ENCODE assay signal across 20 cellular contexts in genomic region chr2:23806201-23806600, GRCh38.
DNase-seq lines count a peak whose midpoint lies in the region; ATAC-seq, FAIRE-seq and TF ChIP-seq lines count a peak whose summit lies in the region.
"Had no signal": no experiment of that assay in that cellular context is flagged by ENCODE, and none has a peak within 500 bp of the region (broad histone marks: within the 10 kb centered on the region; RNA-seq: fewer than 3 reads in every experiment).

No MANE protein-coding gene starts in this region.

- H3K27me3 Mint-ChIP-seq in activated naive CD4-positive, alpha-beta T cell treated with anti-CD3 and anti-CD28 coated beads for 36 hours (ENCODE audit: low read depth), result no peaks in the 10 kb centered on the region
- H3K27me3 Mint-ChIP-seq: CD4-positive, alpha-beta memory T cell had no signal

- H3K36me3 ChIP-seq in K562 (ENCODE audit: control insufficient read depth, insufficient read depth, low read length) (peaks cover 28% of the 10 kb centered on the region), left lung (peaks cover 0 to 29% of the 10 kb centered on the region in 2 donors)

- no peaks in the 10 kb centered on the region for H3K9me3 ChIP-seq in K562 (replicated peaks; ENCODE audit: control insufficient read depth, insufficient read depth, low read depth, low read length)
- H3K9me3 ChIP-seq in left lung, result no peaks in the 10 kb centered on the region
- H3K9me3 ChIP-seq: BLaER1 had no signal

- peaks cover 0 to 6% of the 10 kb centered on the region in 2 experiments; a peak in 1 of 5 replicates for H3K4me1 ChIP-seq in K562 (replicated peaks in 1 of 2; ENCODE audit: control insufficient read depth in 2 of 2, insufficient read depth in 2 of 2, low read length in 2 of 2)
- peaks cover 29% of the 10 kb centered on the region for H3K4me1 ChIP-seq in foreskin keratinocyte
- peaks cover 3 to 17% of the 10 kb centered on the region in 2 donors for H3K4me1 ChIP-seq in left lung
- H3K4me1 ChIP-seq: BLaER1 had no signal

- CTCF ChIA-PET in activated naive CD4-positive, alpha-beta T cell treated with anti-CD3 and anti-CD28 coated beads for 36 hours (lab: Charles Lee), result no interaction called here
- CTCF ChIA-PET in K562 (lab: Yijun Ruan, JAX; ENCODE audit: low intra/inter-chr PET ratio), result no interaction called here

- intact Hi-C loops in activated naive CD4-positive, alpha-beta T cell treated with anti-CD3 and anti-CD28 coated beads for 36 hours (cut with micrococcal nuclease), result no loop called here
- intact Hi-C loops in K562 (cut with micrococcal nuclease), result no loop called here
- intact Hi-C loops in left lung (cut with DNase I), result no loop called here

- H3K9ac ChIP-seq in K562 (ENCODE audit: insufficient read depth in 1 of 2, low read depth in 2 of 2, low read length in 2 of 2), result no peak overlapping the region
- H3K9ac ChIP-seq: BLaER1 had no signal

- TF ChIP-seq CTCF in K562 (IDR thresholded peaks at IDR 0.05 in 2 of 3, conservative IDR thresholded peaks at IDR 0.05 in 1 of 3; ENCODE audit: insufficient read depth in 2 of 3, low read depth in 1 of 3, low read length in 3 of 3) (no peak), foreskin keratinocyte (conservative IDR thresholded peaks at IDR 0.05) (no peak), left lung (IDR thresholded peaks at IDR 0.05) (no peak)

- H4K20me1 ChIP-seq in K562 (replicated peaks; ENCODE audit: control insufficient read depth, insufficient read depth, low read length), result no peaks in the 10 kb centered on the region
- H4K20me1 ChIP-seq: BLaER1 had no signal

- H3K9me1 ChIP-seq in K562 (ENCODE audit: control insufficient read depth, insufficient read depth, low read length), result no peaks in the 10 kb centered on the region

- peaks cover 5% of the 10 kb centered on the region for H3K36me3 Mint-ChIP-seq in activated naive CD4-positive, alpha-beta T cell treated with anti-CD3 and anti-CD28 coated beads for 36 hours (ENCODE audit: low read depth)

- H3K27me3 ChIP-seq in K562 (ENCODE audit: control insufficient read depth in 2 of 2, insufficient read depth in 2 of 2, low read length in 2 of 2) (no peaks in the 10 kb centered on the region), foreskin keratinocyte (no peaks in the 10 kb centered on the region), left lung (no peaks in the 10 kb centered on the region)
- H3K27me3 ChIP-seq: BLaER1 had no signal

- no peak overlapping the region for H3K4me2 ChIP-seq in K562 (ENCODE audit: insufficient read depth, low read length)
- H3K4me2 ChIP-seq: BLaER1 had no signal

- peak overlapping the region; percentile 31 for H3K27ac Mint-ChIP-seq in activated naive CD4-positive, alpha-beta T cell treated with anti-CD3 and anti-CD28 coated beads for 36 hours
- H3K27ac Mint-ChIP-seq: CD14-positive monocyte; CD4-positive, alpha-beta memory T cell had no signal

- no peaks in the 10 kb centered on the region for H3K79me2 ChIP-seq in K562 (ENCODE audit: control insufficient read depth, insufficient read depth, low read length)

- TF ChIP-seq RAD21 in K562 (CRISPR knock-in tag; conservative IDR thresholded peaks at IDR 0.05 in 1 of 2, IDR thresholded peaks at IDR 0.05 in 1 of 2), result no peak

- peak; percentile 37 for FAIRE-seq in K562 (lab: Jason Lieb, UNC)
- FAIRE-seq: GM12892, GM18507, HTR-8/SVneo had no signal

- H3K4me3 Mint-ChIP-seq in activated naive CD4-positive, alpha-beta T cell treated with anti-CD3 and anti-CD28 coated beads for 36 hours, result no peak overlapping the region
- H3K4me3 Mint-ChIP-seq: CD14-positive monocyte; CD4-positive, alpha-beta memory T cell had no signal

- TF ChIP-seq EP300 in K562 (IDR thresholded peaks at IDR 0.05; ENCODE audit: low read length), result no peak

- no peaks in the 10 kb centered on the region for H3K9me3 Mint-ChIP-seq in activated naive CD4-positive, alpha-beta T cell treated with anti-CD3 and anti-CD28 coated beads for 36 hours
- H3K9me3 Mint-ChIP-seq: CD14-positive monocyte; CD4-positive, alpha-beta memory T cell had no signal

- WGBS in K562 (ENCODE audit: insufficient coverage, low coverage, missing lambda C conversion rate), result 83% methylated on average over 1 of the region's 2 CpGs

- H3K4me3 ChIP-seq in K562 (no peak overlapping the region), left lung (no peak overlapping the region)
- H3K4me3 ChIP-seq: BLaER1 had no signal

- DNase-seq in activated naive CD4-positive, alpha-beta T cell treated with anti-CD3 and anti-CD28 coated beads for 36 hours, result no peak
- DNase-seq in activated naive CD4-positive, alpha-beta T cell treated with Interleukin-2 at 50 U/mL for 16 hours, result no peak
- DNase-seq in K562 (ENCODE audit: extremely low read depth in 1 of 4, low spot score in 3 of 4), result no peak
- DNase-seq in foreskin keratinocyte, result peak in 1 of 2 donors; percentile 71
- no peak for DNase-seq in superior temporal gyrus (ENCODE audit: extremely low spot score)
- no peak for DNase-seq in left lung
- DNase-seq in NCI-H510A (lab: John Stamatoyannopoulos, UW), result no peak
- DNase-seq: 8988T; CD4-positive, alpha-beta memory T cell; DMS153; DMS79; GDM1; GOT3; H7 had no signal

- BruUV-seq in K562 (replicated peaks; lab: Mats Ljungman, UMichigan), result no TSS peak

- no peak for TF ChIP-seq POLR2A in K562 (conservative IDR thresholded peaks at IDR 0.05)

- no peak overlapping the region for H2AFZ ChIP-seq in K562 (ENCODE audit: low read depth, low read length)

- peaks cover 10% of the 10 kb centered on the region for H3K4me1 Mint-ChIP-seq in activated naive CD4-positive, alpha-beta T cell treated with anti-CD3 and anti-CD28 coated beads for 36 hours (ENCODE audit: low read depth)

- POLR2A ChIA-PET in K562 (lab: Yijun Ruan, JAX), result interaction anchor here (1.5 kb wide), 1 partner anchor 9 kb away, joined by 3 read pairs; no protein-coding TSS in a partner anchor

- ATAC-seq in K562 (no peak), foreskin keratinocyte (peak; percentile 47), left lung (no peak)
- ATAC-seq: HCT116 had no signal

- in situ Hi-C loops in K562 (cut with MboI), result no loop called here

- H3K27ac ChIP-seq in K562 (ENCODE audit: extremely low read depth, low read depth, low read length) (no peak overlapping the region), foreskin keratinocyte (no peak overlapping the region), left lung (no peak overlapping the region)
- H3K27ac ChIP-seq: BLaER1 had no signal

TF ChIP-seq in K562, 482 proteins besides CTCF, POLR2A, EP300 and RAD21 (continues in another document):
- TF ChIP-seq ZNF280B (CRISPR knock-in tag; IDR thresholded peaks at IDR 0.05) (no peak), TAF9B (IDR thresholded peaks at IDR 0.05; ENCODE audit: partially characterized antibody) (no peak), CBX3 (IDR thresholded peaks at IDR 0.05; ENCODE audit: borderline replicate concordance in 1 of 2, low read length in 2 of 2) (no peak), RNF2 (IDR thresholded peaks at IDR 0.05) (no peak), HMBOX1 (IDR thresholded peaks at IDR 0.05) (no peak), MLLT1 (IDR thresholded peaks at IDR 0.05) (no peak), NR2F6 (CRISPR knock-in tag; IDR thresholded peaks at IDR 0.05) (no peak), MAFK (IDR thresholded peaks at IDR 0.05; ENCODE audit: low read length) (no peak)
- TF ChIP-seq, protein P1, sequence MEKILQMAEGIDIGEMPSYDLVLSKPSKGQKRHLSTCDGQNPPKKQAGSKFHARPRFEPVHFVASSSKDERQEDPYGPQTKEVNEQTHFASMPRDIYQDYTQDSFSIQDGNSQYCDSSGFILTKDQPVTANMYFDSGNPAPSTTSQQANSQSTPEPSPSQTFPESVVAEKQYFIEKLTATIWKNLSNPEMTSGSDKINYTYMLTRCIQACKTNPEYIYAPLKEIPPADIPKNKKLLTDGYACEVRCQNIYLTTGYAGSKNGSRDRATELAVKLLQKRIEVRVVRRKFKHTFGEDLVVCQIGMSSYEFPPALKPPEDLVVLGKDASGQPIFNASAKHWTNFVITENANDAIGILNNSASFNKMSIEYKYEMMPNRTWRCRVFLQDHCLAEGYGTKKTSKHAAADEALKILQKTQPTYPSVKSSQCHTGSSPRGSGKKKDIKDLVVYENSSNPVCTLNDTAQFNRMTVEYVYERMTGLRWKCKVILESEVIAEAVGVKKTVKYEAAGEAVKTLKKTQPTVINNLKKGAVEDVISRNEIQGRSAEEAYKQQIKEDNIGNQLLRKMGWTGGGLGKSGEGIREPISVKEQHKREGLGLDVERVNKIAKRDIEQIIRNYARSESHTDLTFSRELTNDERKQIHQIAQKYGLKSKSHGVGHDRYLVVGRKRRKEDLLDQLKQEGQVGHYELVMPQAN (IDR thresholded peaks at IDR 0.05; ENCODE audit: borderline replicate concordance), result no peak
